8 cellular contexts compared by ENCODE assay signal in the genomic region with DNA sequence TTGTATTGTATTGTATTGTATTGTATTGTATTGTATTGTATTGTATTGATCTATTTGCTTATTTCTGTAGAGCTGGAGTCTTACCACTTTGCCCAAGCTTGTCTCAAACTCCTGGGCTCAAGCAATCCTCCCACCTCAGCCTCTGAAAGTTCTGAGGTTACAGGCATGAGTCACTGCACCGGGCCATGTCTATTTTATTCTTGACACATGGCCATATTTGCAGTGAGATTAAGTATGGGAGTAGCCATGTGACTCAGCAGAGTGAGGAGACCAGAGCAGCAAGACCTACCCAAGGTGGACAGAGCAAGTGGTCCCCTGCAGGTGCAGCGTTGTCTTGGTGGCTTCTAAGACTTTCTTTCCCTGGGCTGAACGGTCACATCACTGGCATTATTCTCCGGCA. TPM values are rescaled to one million over a fixed set of nuclear protein-coding genes. Genes with fewer than 3 reads are reported as not detected.
DNase-seq lines count a peak whose midpoint lies in the region; ATAC-seq, FAIRE-seq and TF ChIP-seq lines count a peak whose summit lies in the region.

No MANE protein-coding gene starts in this region.

- POLR2A ChIA-PET in K562 (lab: Yijun Ruan, JAX) = interaction anchor here (0.6 kb wide), 1 partner anchor 1925 kb away, joined by 3 read pairs; no protein-coding TSS in a partner anchor

- CTCF ChIA-PET in K562 (lab: Yijun Ruan, JAX; ENCODE audit: low intra/inter-chr PET ratio) = no interaction called here

- intact Hi-C loops in K562 (cut with micrococcal nuclease) (no loop called here), left ventricle myocardium inferior (cut with micrococcal nuclease) (no loop called here)

- WGBS in K562 (ENCODE audit: insufficient coverage, low coverage, missing lambda C conversion rate) = 17% methylated on average over 4 of the region's 4 CpGs

- no peaks in the 10 kb centered on the region for H3K9me1 ChIP-seq in K562 (ENCODE audit: control insufficient read depth, insufficient read depth, low read length)

- peak; percentile 94 for ATAC-seq in GM19452 (IDR thresholded peaks at IDR 0.05; ENCODE audit: unreplicated experiment)
- ATAC-seq in HG03442 (IDR thresholded peaks at IDR 0.05; ENCODE audit: unreplicated experiment) = peak; percentile 94
- ATAC-seq in K562 = peak; percentile 94

- DNase-seq in AG10803 (ENCODE audit: low read depth) = peak; percentile 59
- DNase-seq in K562 (ENCODE audit: extremely low read depth in 1 of 4, low spot score in 3 of 4) = peak; percentile 48 to 82 (median 62)
- no peak for DNase-seq in putamen (ENCODE audit: low spot score)
- no peak for DNase-seq in middle frontal gyrus (ENCODE audit: extremely low spot score, low spot score)
- DNase-seq in left ventricle myocardium inferior = no peak
- no peak for DNase-seq in COR-L47 (lab: John Stamatoyannopoulos, UW)

- H3K4me2 ChIP-seq in K562 (ENCODE audit: insufficient read depth, low read length) = peak overlapping the region; percentile 42

- H3K36me3 ChIP-seq in K562 (ENCODE audit: control insufficient read depth, insufficient read depth, low read length) (no peaks in the 10 kb centered on the region), left ventricle myocardium inferior (no peaks in the 10 kb centered on the region)

- H3K9me3 ChIP-seq in K562 (replicated peaks; ENCODE audit: control insufficient read depth, insufficient read depth, low read depth, low read length) (no peaks in the 10 kb centered on the region), left ventricle myocardium inferior (replicated peaks) (no peaks in the 10 kb centered on the region)

- H3K4me1 ChIP-seq in K562 (replicated peaks in 1 of 2; ENCODE audit: control insufficient read depth in 2 of 2, insufficient read depth in 2 of 2, low read length in 2 of 2) (peaks cover 7 to 25% of the 10 kb centered on the region in 2 experiments), left ventricle myocardium inferior (no peaks in the 10 kb centered on the region)

- no peaks in the 10 kb centered on the region for H3K27me3 ChIP-seq in K562 (ENCODE audit: control insufficient read depth in 2 of 2, insufficient read depth in 2 of 2, low read length in 2 of 2)
- H3K27me3 ChIP-seq in left ventricle myocardium inferior (ENCODE audit: low read depth) = no peaks in the 10 kb centered on the region

- BruUV-seq in K562 (replicated peaks; lab: Mats Ljungman, UMichigan) = no TSS peak

- H2AFZ ChIP-seq in K562 (ENCODE audit: low read depth, low read length) = peak overlapping the region; percentile 65

- H3K27ac ChIP-seq in K562 (ENCODE audit: extremely low read depth, low read depth, low read length) (peak overlapping the region; percentile 35; the same call in 2 of the 3 replicates), left ventricle myocardium inferior (replicated peaks) (no peak overlapping the region)

- no peaks in the 10 kb centered on the region for H4K20me1 ChIP-seq in K562 (replicated peaks; ENCODE audit: control insufficient read depth, insufficient read depth, low read length)

- FAIRE-seq in K562 (lab: Jason Lieb, UNC) = peak; percentile 96

- no peak for TF ChIP-seq POLR2A in K562 (conservative IDR thresholded peaks at IDR 0.05)

- H3K4me3 ChIP-seq in AG10803 (ENCODE audit: low read length) = no peak overlapping the region
- H3K4me3 ChIP-seq in K562 = no peak overlapping the region
- H3K4me3 ChIP-seq in left ventricle myocardium inferior = no peak overlapping the region

- no peaks in the 10 kb centered on the region for H3K79me2 ChIP-seq in K562 (ENCODE audit: control insufficient read depth, insufficient read depth, low read length)

- no peak for TF ChIP-seq CTCF in AG10803 (conservative IDR thresholded peaks at IDR 0.05; ENCODE audit: low read length)
- no peak for TF ChIP-seq CTCF in K562 (IDR thresholded peaks at IDR 0.05 in 2 of 3, conservative IDR thresholded peaks at IDR 0.05 in 1 of 3; ENCODE audit: insufficient read depth in 2 of 3, low read depth in 1 of 3, low read length in 3 of 3)
- TF ChIP-seq CTCF in left ventricle myocardium inferior (IDR thresholded peaks at IDR 0.05; ENCODE audit: borderline replicate concordance) = no peak

- H3K9ac ChIP-seq in K562 (ENCODE audit: insufficient read depth in 1 of 2, low read depth in 2 of 2, low read length in 2 of 2) = peak overlapping the region in 1 of 2 experiments; percentile 23; a peak in 1 of 4 replicates

- in situ Hi-C loops in K562 (cut with MboI) = no loop called here

- TF ChIP-seq RAD21 in K562 (CRISPR knock-in tag; conservative IDR thresholded peaks at IDR 0.05 in 1 of 2, IDR thresholded peaks at IDR 0.05 in 1 of 2) = no peak

- peak; percentile 54; the same call in 1 of the 2 replicates for TF ChIP-seq EP300 in K562 (IDR thresholded peaks at IDR 0.05; ENCODE audit: low read length)

TF ChIP-seq in K562, 482 proteins besides CTCF, POLR2A, EP300 and RAD21 (continues in another document):
- TF ChIP-seq FOXP1 (CRISPR knock-in tag; IDR thresholded peaks at IDR 0.05) (no peak), GATAD2A (IDR thresholded peaks at IDR 0.05) (no peak), PHTF2 (CRISPR knock-in tag; IDR thresholded peaks at IDR 0.05) (no peak), ZNF583 (CRISPR knock-in tag; IDR thresholded peaks at IDR 0.05) (no peak), POLR2H (tag; IDR thresholded peaks at IDR 0.05; ENCODE audit: low read depth) (no peak), SIX5 (IDR thresholded peaks at IDR 0.05; ENCODE audit: borderline replicate concordance in 1 of 2, insufficient read depth in 1 of 2, low read depth in 1 of 2, low read length in 2 of 2) (no peak), HDAC6 (IDR thresholded peaks at IDR 0.05; ENCODE audit: low read depth, low read length) (no peak), CBFB (CRISPR knock-in tag; IDR thresholded peaks at IDR 0.05) (no peak), KLF13 (tag; IDR thresholded peaks at IDR 0.05; ENCODE audit: borderline replicate concordance, low read depth) (no peak), ZNF436 (CRISPR knock-in tag; IDR thresholded peaks at IDR 0.05) (no peak), ETV6 (IDR thresholded peaks at IDR 0.05; ENCODE audit: borderline replicate concordance in 1 of 2, low read depth in 2 of 2, low read length in 1 of 2) (no peak), ETV6 (CRISPR knock-in tag; IDR thresholded peaks at IDR 0.05; ENCODE audit: borderline replicate concordance) (no peak), PHF20 (IDR thresholded peaks at IDR 0.05; ENCODE audit: partially characterized antibody) (no peak), NR2F6 (CRISPR knock-in tag; IDR thresholded peaks at IDR 0.05) (no peak), ZZZ3 (IDR thresholded peaks at IDR 0.05) (no peak), CBX8 (IDR thresholded peaks at IDR 0.05; ENCODE audit: borderline replicate concordance, extremely low read depth, low read depth, low read length, poor library complexity, severe bottlenecking) (no peak), ZBED1 (IDR thresholded peaks at IDR 0.05) (no peak), SRSF1 (IDR thresholded peaks at IDR 0.05; ENCODE audit: low read depth, low read length) (no peak), ZNF124 (CRISPR knock-in tag; IDR thresholded peaks at IDR 0.05) (no peak), ZNF311 (CRISPR knock-in tag; IDR thresholded peaks at IDR 0.05) (no peak), HNRNPK (IDR thresholded peaks at IDR 0.05; ENCODE audit: low read depth, low read length, poor library complexity, severe bottlenecking) (no peak), CBX2 (IDR thresholded peaks at IDR 0.05; ENCODE audit: insufficient read depth, low read length, poor library complexity, severe bottlenecking) (no peak), CEBPG (CRISPR knock-in tag; IDR thresholded peaks at IDR 0.05) (no peak), CEBPG (tag; conservative IDR thresholded peaks at IDR 0.05 in 1 of 2, IDR thresholded peaks at IDR 0.05 in 1 of 2) (no peak), SP1 (CRISPR knock-in tag; IDR thresholded peaks at IDR 0.05) (no peak), ZNF551 (CRISPR knock-in tag; IDR thresholded peaks at IDR 0.05) (no peak), RAD51 (IDR thresholded peaks at IDR 0.05; ENCODE audit: borderline replicate concordance, low read depth) (no peak), KLF10 (CRISPR knock-in tag; IDR thresholded peaks at IDR 0.05) (no peak), CXXC5 (CRISPR knock-in tag; IDR thresholded peaks at IDR 0.05) (no peak)
- TF ChIP-seq, protein P1, sequence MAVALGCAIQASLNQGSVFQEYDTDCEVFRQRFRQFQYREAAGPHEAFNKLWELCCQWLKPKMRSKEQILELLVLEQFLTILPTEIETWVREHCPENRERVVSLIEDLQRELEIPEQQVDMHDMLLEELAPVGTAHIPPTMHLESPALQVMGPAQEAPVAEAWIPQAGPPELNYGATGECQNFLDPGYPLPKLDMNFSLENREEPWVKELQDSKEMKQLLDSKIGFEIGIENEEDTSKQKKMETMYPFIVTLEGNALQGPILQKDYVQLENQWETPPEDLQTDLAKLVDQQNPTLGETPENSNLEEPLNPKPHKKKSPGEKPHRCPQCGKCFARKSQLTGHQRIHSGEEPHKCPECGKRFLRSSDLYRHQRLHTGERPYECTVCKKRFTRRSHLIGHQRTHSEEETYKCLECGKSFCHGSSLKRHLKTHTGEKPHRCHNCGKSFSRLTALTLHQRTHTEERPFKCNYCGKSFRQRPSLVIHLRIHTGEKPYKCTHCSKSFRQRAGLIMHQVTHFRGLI (CRISPR knock-in tag; IDR thresholded peaks at IDR 0.05) = no peak

RNA-seq across cellular contexts. Expression of a gene that starts 49.1 kb away (rescaled TPM):
- 55.3 and 67.8 TPM in 2 replicates for total RNA-seq in K562 (2011; cell fraction: chromatin; rRNA removed; ENCODE audit: low replicate concordance)
- 51.5 and 53.9 TPM in 2 replicates for total RNA-seq in K562 (2011; cell fraction: nucleolus; rRNA removed)
- total RNA-seq in K562 (2011; cell fraction: nucleoplasm; rRNA removed) = 80.2 and 95.0 TPM in 2 replicates
- total RNA-seq in K562 (2014; rRNA removed) (28.7 and 29.6 TPM in 2 replicates), K562 (2014; rRNA removed; fragmentation: Illumina TruSeq; extraction: Trizol) (31.9 and 33.3 TPM in 2 replicates), K562 (2015; rRNA removed; fragmentation: Illumina TruSeq; extraction: Trizol) (29.0 and 32.3 TPM in 2 replicates), K562 (2021) (43.5 and 47.2 TPM in 2 replicates), left ventricle myocardium inferior (44.3 TPM)
- polyA plus RNA-seq in K562 (2011; rRNA removed) (65.0 and 84.1 TPM in 2 replicates), K562 (2014; fragmentation: Illumina TruSeq; extraction: Trizol) (42.3 and 45.6 TPM in 2 replicates), K562 (2014; fragmentation: Nextera tagmentation; extraction: Ambion mirVana) (10 to 100 TPM in 1 of 2 experiments, 1 to 10 TPM in 1; 6.0 to 19.0 TPM), K562 (2014; rRNA removed) (41.1 and 45.7 TPM in 2 replicates)
- 53.0 and 66.2 TPM in 2 replicates for polyA plus RNA-seq in K562 (2011; cell fraction: cytosol; rRNA removed)
- 27.2 and 29.6 TPM in 2 replicates for polyA plus RNA-seq in K562 (2011; cell fraction: nucleus; rRNA removed)
- 34.3 and 47.4 TPM in 2 replicates for polyA plus RNA-seq in K562 (2012)
- 40.3 and 46.8 TPM in 2 replicates for polyA minus RNA-seq in K562 (2011; rRNA and poly(A)+ RNA removed)
- polyA minus RNA-seq in K562 (2011; cell fraction: cytosol; rRNA and poly(A)+ RNA removed) = 25.1 and 25.8 TPM in 2 replicates
- polyA minus RNA-seq in K562 (2011; cell fraction: nucleus; rRNA and poly(A)+ RNA removed) = 16.4 and 22.5 TPM in 2 replicates

Comparison
In these comparisons a context has a peak if more than half of its experiments do, and no peak if none do; other contexts are left out.
1. DNase-seq: peak in AG10803 (single experiment) and K562 (4 of 4); none in putamen (single experiment), middle frontal gyrus (single experiment), left ventricle myocardium inferior (single experiment) and COR-L47 (single experiment).
2. Peak in every context shown above with its lines, with median percentiles within 50 percentile points of each other: ATAC-seq.